Comparison of ENCODE assay signal across 1 cellular context in the genomic region with DNA sequence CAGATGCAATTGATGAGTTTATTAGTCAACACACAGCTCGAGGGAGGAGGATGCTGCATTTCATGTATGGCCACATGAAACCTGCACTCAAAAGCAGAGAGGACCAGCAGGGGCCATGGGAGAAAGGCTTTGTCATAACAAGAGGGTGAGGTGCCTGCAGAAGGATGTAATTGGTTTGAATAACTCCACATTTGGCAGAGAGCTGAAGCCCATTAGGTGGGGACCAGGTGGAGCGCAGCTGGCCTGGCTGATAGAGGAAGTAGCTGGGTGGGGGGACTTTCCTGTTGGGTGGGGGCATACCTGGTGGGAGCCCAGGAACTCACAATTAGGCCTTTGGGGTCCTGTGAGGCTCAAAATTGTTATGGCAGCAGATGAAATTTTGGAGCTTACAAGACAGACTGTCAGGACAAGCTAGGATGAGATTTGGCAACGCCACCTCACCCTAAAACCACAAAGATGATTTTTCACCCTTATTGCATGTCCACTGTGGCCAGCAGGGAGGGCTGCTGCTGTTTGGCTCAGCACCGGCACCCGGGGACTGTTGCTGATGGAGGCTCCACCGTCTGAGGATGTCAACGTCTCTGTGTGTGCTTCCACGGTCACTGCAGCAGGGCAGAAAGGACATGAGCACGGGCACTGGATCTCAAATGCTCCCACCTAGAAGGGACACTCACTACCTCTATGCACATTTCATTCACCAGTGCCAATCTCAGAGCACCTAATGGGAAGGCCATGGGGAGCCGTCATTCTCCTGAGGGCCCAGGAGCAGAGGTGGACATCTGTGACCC.
TF ChIP-seq lines count a peak whose summit lies in the region.

No MANE protein-coding gene starts in this region.

TF ChIP-seq in HCT116, 20 proteins besides CTCF, POLR2A, EP300 and RAD21 (continued from another document):
- TF ChIP-seq TCF7L2 (IDR thresholded peaks at IDR 0.05; ENCODE audit: borderline replicate concordance, extremely low read depth, insufficient read depth, insufficient read length) (no peak), POLR2AphosphoS5 (IDR thresholded peaks at IDR 0.05; ENCODE audit: low read depth, low read length) (no peak), CEBPB (IDR thresholded peaks at IDR 0.05; ENCODE audit: low read depth) (no peak), EGR1 (IDR thresholded peaks at IDR 0.05; ENCODE audit: low read depth) (no peak), SIN3A (IDR thresholded peaks at IDR 0.05; ENCODE audit: low read depth) (no peak), YY1 (IDR thresholded peaks at IDR 0.05; ENCODE audit: extremely low read depth, insufficient replicate concordance, low read depth, low read length) (no peak), SRF (IDR thresholded peaks at IDR 0.05; ENCODE audit: low read depth) (no peak), EZH2phosphoT487 (IDR thresholded peaks at IDR 0.05; ENCODE audit: borderline replicate concordance) (no peak), FOSL1 (IDR thresholded peaks at IDR 0.05; ENCODE audit: low read depth) (no peak), CBX3 (IDR thresholded peaks at IDR 0.05; ENCODE audit: low read depth) (no peak)
- TF ChIP-seq, protein P1, sequence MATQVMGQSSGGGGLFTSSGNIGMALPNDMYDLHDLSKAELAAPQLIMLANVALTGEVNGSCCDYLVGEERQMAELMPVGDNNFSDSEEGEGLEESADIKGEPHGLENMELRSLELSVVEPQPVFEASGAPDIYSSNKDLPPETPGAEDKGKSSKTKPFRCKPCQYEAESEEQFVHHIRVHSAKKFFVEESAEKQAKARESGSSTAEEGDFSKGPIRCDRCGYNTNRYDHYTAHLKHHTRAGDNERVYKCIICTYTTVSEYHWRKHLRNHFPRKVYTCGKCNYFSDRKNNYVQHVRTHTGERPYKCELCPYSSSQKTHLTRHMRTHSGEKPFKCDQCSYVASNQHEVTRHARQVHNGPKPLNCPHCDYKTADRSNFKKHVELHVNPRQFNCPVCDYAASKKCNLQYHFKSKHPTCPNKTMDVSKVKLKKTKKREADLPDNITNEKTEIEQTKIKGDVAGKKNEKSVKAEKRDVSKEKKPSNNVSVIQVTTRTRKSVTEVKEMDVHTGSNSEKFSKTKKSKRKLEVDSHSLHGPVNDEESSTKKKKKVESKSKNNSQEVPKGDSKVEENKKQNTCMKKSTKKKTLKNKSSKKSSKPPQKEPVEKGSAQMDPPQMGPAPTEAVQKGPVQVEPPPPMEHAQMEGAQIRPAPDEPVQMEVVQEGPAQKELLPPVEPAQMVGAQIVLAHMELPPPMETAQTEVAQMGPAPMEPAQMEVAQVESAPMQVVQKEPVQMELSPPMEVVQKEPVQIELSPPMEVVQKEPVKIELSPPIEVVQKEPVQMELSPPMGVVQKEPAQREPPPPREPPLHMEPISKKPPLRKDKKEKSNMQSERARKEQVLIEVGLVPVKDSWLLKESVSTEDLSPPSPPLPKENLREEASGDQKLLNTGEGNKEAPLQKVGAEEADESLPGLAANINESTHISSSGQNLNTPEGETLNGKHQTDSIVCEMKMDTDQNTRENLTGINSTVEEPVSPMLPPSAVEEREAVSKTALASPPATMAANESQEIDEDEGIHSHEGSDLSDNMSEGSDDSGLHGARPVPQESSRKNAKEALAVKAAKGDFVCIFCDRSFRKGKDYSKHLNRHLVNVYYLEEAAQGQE (IDR thresholded peaks at IDR 0.05; ENCODE audit: low read depth), result no peak
